19 cellular contexts compared by ENCODE assay signal in genomic region chr4:129561886-129562285, GRCh38.
"Had no signal": no experiment of that assay in that cellular context is flagged by ENCODE, and none has a peak within 500 bp of the region (broad histone marks: within the 10 kb centered on the region; RNA-seq: fewer than 3 reads in every experiment).

No MANE protein-coding gene starts in this region.

- H3K36me3 ChIP-seq: esophagus muscularis mucosa, right atrium auricular region, tibial nerve, vagina had no signal

- H3K9me3 ChIP-seq: esophagus muscularis mucosa, right atrium auricular region, tibial nerve, vagina had no signal

- DNase-seq: activated CD4-positive, alpha-beta T cell treated with anti-CD3 and anti-CD28 coated beads, Interleukin-2, amount 50 U/mL, for 4 hours; activated CD4-positive, CD25-positive, alpha-beta regulatory T cell treated with anti-CD3 and anti-CD28 coated beads, Interleukin-2, amount 50 U/mL, for 72 hours; activated CD8-positive, alpha-beta memory T cell treated with anti-CD3 and anti-CD28 coated beads, Interleukin-2, amount 10 ng/mL, durations not matched to agents 7 days and 5 days; activated gamma-delta T cell treated with Interleukin-2 at 50 U/mL for 16 hours; activated naive CD8-positive, alpha-beta T cell treated with anti-CD3 and anti-CD28 coated beads for 36 hours; activated T-cell treated with anti-CD3 and anti-CD28 coated beads, Interleukin-2, amount 50 U/mL, for 4 hours; cerebellar nuclear complex; endodermal cell; midbrain; naive B cell; posterior cingulate gyrus had no signal

- ATAC-seq: activated CD8-positive, alpha-beta memory T cell treated with anti-CD3 and anti-CD28 coated beads, Interleukin-2, amount 10 ng/mL, durations not matched to agents 7 days and 5 days; activated T-cell treated with anti-CD3 and anti-CD28 coated beads, Interleukin-2, amount 50 U/mL, for 4 hours; stimulated activated memory B cell treated with anti-CD40 and anti-IgM and Interleukin-4, amounts not matched to agents 10 μg/mL and 1 μg/mL and 100 μg/mL, for 72 hours had no signal

- H3K27me3 ChIP-seq: esophagus muscularis mucosa, hepatocyte, right atrium auricular region, tibial nerve, vagina had no signal

- H3K4me3 ChIP-seq: esophagus muscularis mucosa, hepatocyte, right atrium auricular region, smooth muscle cell, tibial nerve, vagina had no signal

- H3K4me1 ChIP-seq: esophagus muscularis mucosa, right atrium auricular region, tibial nerve, vagina had no signal

- FAIRE-seq: frontal cortex had no signal

- H3K27ac ChIP-seq: esophagus muscularis mucosa, hepatocyte, right atrium auricular region, tibial nerve, vagina had no signal
